Comparison of ENCODE assay signal across 1 cellular context in genomic region chr15:59725172-59725486, GRCh38.
TF ChIP-seq lines count a peak whose summit lies in the region.

No MANE protein-coding gene starts in this region.

TF ChIP-seq in HepG2, 621 proteins besides CTCF, POLR2A, EP300 and RAD21 (continued from another document):
- no peak for TF ChIP-seq SMARCE1 (IDR thresholded peaks at IDR 0.05; ENCODE audit: borderline replicate concordance)
- no peak for TF ChIP-seq HMGXB3 (CRISPR knock-in tag; IDR thresholded peaks at IDR 0.05; ENCODE audit: borderline replicate concordance)
